32 cellular contexts compared by ENCODE assay signal in the genomic region with DNA sequence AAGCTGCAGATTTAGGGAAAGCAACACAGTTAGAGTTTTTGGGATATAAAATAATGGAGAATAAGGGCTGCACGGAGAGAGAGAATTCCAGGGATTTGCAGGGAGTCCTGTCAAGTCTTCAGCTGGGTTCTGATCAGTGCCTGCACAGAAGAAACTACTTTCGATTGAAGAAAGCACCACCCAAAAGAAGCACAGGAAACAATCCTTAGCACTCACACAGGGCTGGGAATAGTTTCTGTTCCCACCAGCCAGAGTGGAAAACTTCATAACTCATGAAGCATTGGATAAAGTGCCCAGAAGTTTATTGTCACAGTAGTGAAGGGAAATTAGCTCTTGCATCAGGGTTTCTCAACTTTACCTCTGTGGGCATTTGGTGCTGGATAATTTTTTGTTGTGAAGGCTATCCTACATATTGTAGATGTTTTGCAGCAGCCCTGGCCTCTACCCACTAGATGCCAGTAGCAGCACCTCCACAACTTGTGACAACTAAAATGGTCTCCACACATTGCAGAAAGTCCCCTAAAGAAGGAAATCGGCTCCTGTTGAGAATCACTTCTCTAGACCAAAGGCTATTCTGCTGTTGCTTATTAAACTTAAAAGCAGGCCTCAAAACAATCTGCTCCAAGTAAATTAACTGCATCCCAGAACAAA.
A peak's percentile ranks its signal among the peaks of the same experiment; 100 is the strongest.
DNase-seq lines count a peak whose midpoint lies in the region; ATAC-seq, FAIRE-seq and TF ChIP-seq lines count a peak whose summit lies in the region.
"Had no signal": no experiment of that assay in that cellular context is flagged by ENCODE, and none has a peak within 500 bp of the region (broad histone marks: within the 10 kb centered on the region; RNA-seq: fewer than 3 reads in every experiment).

No MANE protein-coding gene starts in this region.

- peak; percentile 1 for DNase-seq in G401 (ENCODE audit: low spot score)
- no peak for DNase-seq in GM12878 (ENCODE audit: low read depth, low spot score)
- peak; percentile 34 for DNase-seq in mesendoderm
- no peak for DNase-seq in ecto neural progenitor cell (ENCODE audit: low spot score)
- no peak for DNase-seq in progenitor cell of endocrine pancreas (ENCODE audit: low spot score, unreplicated experiment)
- DNase-seq: activated CD4-positive, alpha-beta memory T cell treated with anti-CD3 and anti-CD28 coated beads, Interleukin-2, amount 10 ng/mL, durations not matched to agents 7 days and 5 days; activated CD4-positive, CD25-positive, alpha-beta regulatory T cell treated with anti-CD3 and anti-CD28 coated beads, Interleukin-2, amount 50 U/mL, for 72 hours; activated CD8-positive, alpha-beta memory T cell treated with anti-CD3 and anti-CD28 coated beads, Interleukin-2, amount 50 U/mL, for 48 hours; activated naive CD4-positive, alpha-beta T cell treated with anti-CD3 and anti-CD28 coated beads, Interleukin-2, amount 10 ng/mL, durations not matched to agents 7 days and 5 days; amygdala; brain microvascular endothelial cell; foreskin melanocyte; heart right ventricle; kidney; MV-4-11; NCI-H1436 treated with DMSO at 0.1 percent for 48 hours; NCI-H2107; NCI-H345; ovary; SK-N-SH; substantia nigra; upper lobe of left lung had no signal

- BruUV-seq in GM12878 (replicated peaks; lab: Mats Ljungman, UMichigan), result no TSS peak

- H3K4me1 Mint-ChIP-seq in progenitor cell of endocrine pancreas (ENCODE audit: low read depth), result no peaks in the 10 kb centered on the region
- H3K4me1 Mint-ChIP-seq: activated CD4-positive, alpha-beta memory T cell treated with anti-CD3 and anti-CD28 coated beads, Interleukin-2, amount 10 ng/mL, durations not matched to agents 7 days and 5 days; activated naive CD4-positive, alpha-beta T cell treated with anti-CD3 and anti-CD28 coated beads, Interleukin-2, amount 10 ng/mL, durations not matched to agents 7 days and 5 days had no signal

- H3K9me2 ChIP-seq in Loucy (replicated peaks; ENCODE audit: low read depth, low read length), result no peaks in the 10 kb centered on the region
- H3K9me2 ChIP-seq: SK-N-SH had no signal

- TF ChIP-seq CTCF in Loucy (conservative IDR thresholded peaks at IDR 0.05; ENCODE audit: low read length) (peak; percentile 24; the same call in 1 of the 2 replicates), GM12878 (IDR thresholded peaks at IDR 0.05 in 2 of 3, conservative IDR thresholded peaks at IDR 0.05 in 1 of 3; ENCODE audit: control insufficient read depth in 2 of 3, extremely low read depth in 1 of 3, insufficient read depth in 1 of 3, low read depth in 3 of 3, low read length in 3 of 3) (0 out of 6 replicates have a peak, but pooled peaks of 1 of the 3 experiments have one; percentile 4), progenitor cell of endocrine pancreas (IDR thresholded peaks at IDR 0.05; ENCODE audit: unreplicated experiment) (no peak)

- CTCF ChIA-PET in GM12878 (lab: Yijun Ruan, JAX), result interaction anchor here (1.5 kb wide), 1 partner anchor 185 kb away, joined by 3 read pairs; no protein-coding TSS in a partner anchor

- no peaks in the 10 kb centered on the region for H4K20me1 ChIP-seq in Loucy (ENCODE audit: insufficient read depth, low read length, poor library complexity, severe bottlenecking)
- no peaks in the 10 kb centered on the region for H4K20me1 ChIP-seq in GM12878 (ENCODE audit: control insufficient read depth, insufficient read depth)
- H4K20me1 ChIP-seq: BLaER1 treated with 17β-estradiol and CSF1 and Interleukin-3, amounts not matched to agents 10 nM and 100 nM had no signal

- H2BK5ac ChIP-seq in mesendoderm (ENCODE audit: low read length), result no peak overlapping the region

- no peak overlapping the region for H4K8ac ChIP-seq in mesendoderm (ENCODE audit: low read depth, low read length)

- POLR2A ChIA-PET in GM12878 (lab: Charles Lee), result no interaction called here

- H3K4me1 ChIP-seq in Loucy (ENCODE audit: insufficient read depth, low read length, poor library complexity, severe bottlenecking) (no peaks in the 10 kb centered on the region), GM12878 (ENCODE audit: control insufficient read depth, insufficient read depth, low read length) (no peaks in the 10 kb centered on the region), mesendoderm (ENCODE audit: control insufficient read depth, low read depth, low read length) (no peaks in the 10 kb centered on the region)
- H3K4me1 ChIP-seq: HAP-1 had no signal

- H3K4me3 ChIP-seq in Loucy (ENCODE audit: low read length, poor library complexity, severe bottlenecking), result no peak overlapping the region
- H3K4me3 ChIP-seq in GM12878, result no peak overlapping the region
- no peak overlapping the region for H3K4me3 ChIP-seq in mesendoderm (ENCODE audit: low read length)
- H3K4me3 ChIP-seq: BLaER1 treated with 17β-estradiol and CSF1 and Interleukin-3, amounts not matched to agents 10 nM and 100 nM; HAP-1; heart right ventricle; ovary; upper lobe of left lung had no signal

- no peaks in the 10 kb centered on the region for H3K36me3 Mint-ChIP-seq in progenitor cell of endocrine pancreas (ENCODE audit: insufficient read depth)
- H3K36me3 Mint-ChIP-seq: activated naive CD4-positive, alpha-beta T cell treated with anti-CD3 and anti-CD28 coated beads, Interleukin-2, amount 10 ng/mL, durations not matched to agents 7 days and 5 days; natural killer cell treated with Interleukin-12 subunit alpha and Interleukin-12 subunit beta and Interleukin-15 and Interleukin-18, amount 100 ng/mL, for 72 hours; stimulated activated memory B cell treated with anti-CD40 and anti-IgM and Interleukin-4, amounts not matched to agents 10 μg/mL and 1 μg/mL and 100 μg/mL, for 72 hours had no signal

- no peaks in the 10 kb centered on the region for H3F3A ChIP-seq in Loucy (ENCODE audit: low read depth)

- intact Hi-C loops in GM12878 (cut with micrococcal nuclease; ENCODE audit: unreplicated experiment), result no loop called here

- H3K23ac ChIP-seq in mesendoderm (ENCODE audit: low read length), result no peak overlapping the region

- H3K79me2 ChIP-seq in Loucy (ENCODE audit: insufficient read depth, low read length) (no peaks in the 10 kb centered on the region), GM12878 (ENCODE audit: control insufficient read depth, insufficient read depth, low read length) (no peaks in the 10 kb centered on the region), mesendoderm (ENCODE audit: control insufficient read depth, insufficient read depth, low read length) (no peaks in the 10 kb centered on the region)

- ATAC-seq in GM12878 (no peak), HG03159 (IDR thresholded peaks at IDR 0.05; ENCODE audit: unreplicated experiment) (no peak)
- ATAC-seq: esophagus mucosa; heart right ventricle; natural killer cell treated with Interleukin-12 subunit alpha and Interleukin-12 subunit beta and Interleukin-15 and Interleukin-18, amount 100 ng/mL, for 72 hours; stimulated activated memory B cell treated with anti-CD40 and anti-IgM and Interleukin-4, amounts not matched to agents 10 μg/mL and 1 μg/mL and 100 μg/mL, for 72 hours had no signal

- no peaks in the 10 kb centered on the region for H3K79me1 ChIP-seq in mesendoderm (ENCODE audit: low read length)

- no peak overlapping the region for H4K5ac ChIP-seq in mesendoderm (ENCODE audit: low read length)

- no peaks in the 10 kb centered on the region for H3K9me3 ChIP-seq in Loucy (ENCODE audit: insufficient read depth, low read depth, low read length)
- H3K9me3 ChIP-seq in GM12878 (replicated peaks; ENCODE audit: control insufficient read depth, insufficient read depth, low read length), result no peaks in the 10 kb centered on the region
- H3K9me3 ChIP-seq: HAP-1, ovary, SK-N-SH, upper lobe of left lung had no signal

- no peak for FAIRE-seq in GM12878 (lab: Jason Lieb, UNC)
- FAIRE-seq: colon, GM12891, kidney had no signal

- H3K4me3 Mint-ChIP-seq in progenitor cell of endocrine pancreas (ENCODE audit: low read depth), result no peak overlapping the region
- H3K4me3 Mint-ChIP-seq: activated CD4-positive, alpha-beta memory T cell treated with anti-CD3 and anti-CD28 coated beads, Interleukin-2, amount 10 ng/mL, durations not matched to agents 7 days and 5 days; activated naive CD4-positive, alpha-beta T cell treated with anti-CD3 and anti-CD28 coated beads, Interleukin-2, amount 10 ng/mL, durations not matched to agents 7 days and 5 days; natural killer cell treated with Interleukin-12 subunit alpha and Interleukin-12 subunit beta and Interleukin-15 and Interleukin-18, amount 100 ng/mL, for 72 hours; stimulated activated memory B cell treated with anti-CD40 and anti-IgM and Interleukin-4, amounts not matched to agents 10 μg/mL and 1 μg/mL and 100 μg/mL, for 72 hours; T-helper 1 cell treated with Interleukin-12 subunit alpha and Interleukin-12 subunit beta and Interleukin-4 antibody, amounts not matched to agents 30 μg/mL and 1 μg/mL, for 36 hours had no signal

- no peak for TF ChIP-seq POLR2A in GM12878 (IDR thresholded peaks at IDR 0.05; ENCODE audit: low read depth, low read length)

- H3K9me3 Mint-ChIP-seq in progenitor cell of endocrine pancreas (ENCODE audit: low read depth), result peaks cover 5% of the 10 kb centered on the region
- H3K9me3 Mint-ChIP-seq: activated CD4-positive, alpha-beta memory T cell treated with anti-CD3 and anti-CD28 coated beads, Interleukin-2, amount 10 ng/mL, durations not matched to agents 7 days and 5 days; activated naive CD4-positive, alpha-beta T cell treated with anti-CD3 and anti-CD28 coated beads, Interleukin-2, amount 10 ng/mL, durations not matched to agents 7 days and 5 days; natural killer cell treated with Interleukin-12 subunit alpha and Interleukin-12 subunit beta and Interleukin-15 and Interleukin-18, amount 100 ng/mL, for 72 hours had no signal

- no peaks in the 10 kb centered on the region for H3K27me3 Mint-ChIP-seq in progenitor cell of endocrine pancreas

- RAD21 ChIA-PET in GM12878 (lab: Charles Lee; ENCODE audit: unreplicated experiment), result no interaction called here

- H3K4me2 ChIP-seq in Loucy (ENCODE audit: low read depth, low read length, poor library complexity, severe bottlenecking) (no peak overlapping the region), GM12878 (ENCODE audit: control insufficient read depth, insufficient read depth) (no peak overlapping the region), mesendoderm (ENCODE audit: low read length) (no peak overlapping the region)
- H3K4me2 ChIP-seq: BLaER1 treated with 17β-estradiol and CSF1 and Interleukin-3, amounts not matched to agents 10 nM and 100 nM; SK-N-SH had no signal

- no peak overlapping the region for H3K4ac ChIP-seq in mesendoderm (ENCODE audit: low read depth, low read length)

- 0 out of 2 replicates have a peak, but pooled peaks have one; percentile 5 for TF ChIP-seq RAD21 in GM12878 (IDR thresholded peaks at IDR 0.05; ENCODE audit: insufficient read depth, low read depth, low read length)

- H3K27ac ChIP-seq in GM12878 (ENCODE audit: control insufficient read depth, insufficient read depth), result no peak overlapping the region
- H3K27ac ChIP-seq in mesendoderm (ENCODE audit: low read depth, low read length), result no peak overlapping the region
- H3K27ac ChIP-seq: BLaER1 treated with 17β-estradiol and CSF1 and Interleukin-3, amounts not matched to agents 10 nM and 100 nM; brain microvascular endothelial cell; heart right ventricle; ovary; upper lobe of left lung had no signal

- H3K27ac Mint-ChIP-seq in progenitor cell of endocrine pancreas, result no peak overlapping the region
- H3K27ac Mint-ChIP-seq: activated CD4-positive, alpha-beta memory T cell treated with anti-CD3 and anti-CD28 coated beads, Interleukin-2, amount 10 ng/mL, durations not matched to agents 7 days and 5 days; activated naive CD4-positive, alpha-beta T cell treated with anti-CD3 and anti-CD28 coated beads, Interleukin-2, amount 10 ng/mL, durations not matched to agents 7 days and 5 days; natural killer cell treated with Interleukin-12 subunit alpha and Interleukin-12 subunit beta and Interleukin-15 and Interleukin-18, amount 100 ng/mL, for 72 hours; stimulated activated memory B cell treated with anti-CD40 and anti-IgM and Interleukin-4, amounts not matched to agents 10 μg/mL and 1 μg/mL and 100 μg/mL, for 72 hours; T-helper 1 cell treated with Interleukin-12 subunit alpha and Interleukin-12 subunit beta and Interleukin-4 antibody, amounts not matched to agents 30 μg/mL and 1 μg/mL, for 36 hours had no signal

- H2BK15ac ChIP-seq in mesendoderm (replicated peaks; ENCODE audit: low read depth), result no peak overlapping the region

- SMC1A ChIA-PET in GM12878 (lab: Charles Lee; ENCODE audit: uncharacterized antibody, unreplicated experiment), result no interaction called here

- TF ChIP-seq EP300 in GM12878 (IDR thresholded peaks at IDR 0.05; ENCODE audit: borderline replicate concordance in 1 of 2, control insufficient read depth in 1 of 2, low read depth in 2 of 2, low read length in 2 of 2), result no peak

- H3K56ac ChIP-seq in mesendoderm (ENCODE audit: low read length), result no peak overlapping the region

- no peak overlapping the region for H2BK120ac ChIP-seq in mesendoderm (ENCODE audit: low read depth, low read length)

- H3K9ac ChIP-seq in Loucy (ENCODE audit: low read depth, low read length, poor library complexity, severe bottlenecking) (no peak overlapping the region), GM12878 (ENCODE audit: control insufficient read depth, insufficient read depth, low read length) (no peak overlapping the region), mesendoderm (ENCODE audit: low read length) (no peak overlapping the region)
- H3K9ac ChIP-seq: BLaER1 treated with 17β-estradiol and CSF1 and Interleukin-3, amounts not matched to agents 10 nM and 100 nM; SK-N-SH had no signal

- H3K36me3 ChIP-seq in Loucy (ENCODE audit: insufficient read depth, low read length) (no peaks in the 10 kb centered on the region), GM12878 (ENCODE audit: control insufficient read depth in 2 of 2, insufficient read depth in 2 of 2, low read length in 1 of 2) (no peaks in the 10 kb centered on the region), mesendoderm (ENCODE audit: control insufficient read depth, insufficient read depth, low read length) (no peaks in the 10 kb centered on the region)
- H3K36me3 ChIP-seq: BLaER1 treated with 17β-estradiol and CSF1 and Interleukin-3, amounts not matched to agents 10 nM and 100 nM; brain microvascular endothelial cell; HAP-1; heart right ventricle; ovary; upper lobe of left lung had no signal

- no peak overlapping the region for H3K18ac ChIP-seq in mesendoderm (ENCODE audit: low read length)

- no peak overlapping the region for H2AFZ ChIP-seq in Loucy (ENCODE audit: low read length)
- no peak overlapping the region for H2AFZ ChIP-seq in GM12878 (ENCODE audit: control insufficient read depth, low read depth, low read length)

- 43% methylated on average over 3 of the region's 3 CpGs for WGBS in GM12878 (ENCODE audit: insufficient coverage, insufficient replicate concordance, low lambda C conversion rate, missing lambda C conversion rate)
- WGBS in mesendoderm (ENCODE audit: extremely low coverage, insufficient coverage, low lambda C conversion rate), result no CpG with 5 or more reads among the region's 3 CpGs

- in situ Hi-C loops in G401 (cut with HindIII; ENCODE audit: low sequenced_read_pairs), result no loop called here
- in situ Hi-C loops in GM12878 (cut with MboI), result no loop called here

- no peak overlapping the region for H2AK5ac ChIP-seq in mesendoderm (ENCODE audit: low read length)

- H3K27me3 ChIP-seq in Loucy (ENCODE audit: insufficient read depth, low read length, poor library complexity, severe bottlenecking), result no peaks in the 10 kb centered on the region
- H3K27me3 ChIP-seq in GM12878 (replicated peaks in 1 of 2; ENCODE audit: control insufficient read depth in 2 of 2, insufficient read depth in 2 of 2, low read length in 1 of 2), result no peaks in the 10 kb centered on the region
- H3K27me3 ChIP-seq in mesendoderm (ENCODE audit: insufficient read depth, low read length, poor library complexity), result no peaks in the 10 kb centered on the region
- H3K27me3 ChIP-seq: BLaER1 treated with 17β-estradiol and CSF1 and Interleukin-3, amounts not matched to agents 10 nM and 100 nM; brain microvascular endothelial cell; ovary; upper lobe of left lung had no signal

Comparison
In these comparisons a context has a peak if more than half of its experiments do, and no peak if none do; other contexts are left out.
1. DNase-seq: peak in G401 (single experiment) and mesendoderm (single experiment); none in GM12878 (single experiment), ecto neural progenitor cell (single experiment) and progenitor cell of endocrine pancreas (single experiment).